In the genomic region with DNA sequence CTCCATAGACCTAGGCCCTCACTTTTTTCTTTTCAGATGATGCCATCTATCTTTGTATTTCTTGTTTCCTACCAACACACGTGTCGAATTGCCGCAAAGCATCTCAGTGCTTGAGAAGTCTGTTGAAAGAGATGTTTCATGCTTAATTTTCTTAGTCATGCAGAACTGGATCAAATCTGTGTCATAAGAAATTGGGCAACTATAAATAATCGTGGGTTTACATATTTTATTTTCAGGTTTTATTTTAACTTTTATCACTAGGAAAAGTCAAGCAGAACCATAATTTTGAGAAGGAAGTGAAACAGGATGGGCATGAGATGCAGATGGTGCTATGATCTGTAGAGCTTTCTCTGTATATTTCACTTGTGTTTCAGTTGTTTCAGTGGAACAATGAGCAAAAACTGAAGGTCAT, we compare ENCODE assay signal across 15 cellular contexts.
DNase-seq lines count a peak whose midpoint lies in the region; ATAC-seq, FAIRE-seq and TF ChIP-seq lines count a peak whose summit lies in the region.
"Had no signal": no experiment of that assay in that cellular context is flagged by ENCODE, and none has a peak within 500 bp of the region (broad histone marks: within the 10 kb centered on the region; RNA-seq: fewer than 3 reads in every experiment).

No MANE protein-coding gene starts in this region.

- no peak overlapping the region for H3K4me3 ChIP-seq in Karpas-422 (ENCODE audit: low read length)
- H3K4me3 ChIP-seq: dorsolateral prefrontal cortex, gastroesophageal sphincter had no signal

- TF ChIP-seq POLR2A in H54 (IDR thresholded peaks at IDR 0.05; ENCODE audit: low read depth, low read length): no peak

- ATAC-seq in GM18508 (IDR thresholded peaks at IDR 0.05; ENCODE audit: insufficient read depth, unreplicated experiment): peak; percentile 61
- peak; percentile 55 for ATAC-seq in GM21360 (IDR thresholded peaks at IDR 0.05; ENCODE audit: unreplicated experiment)
- peak; percentile 69 for ATAC-seq in HG02973 (IDR thresholded peaks at IDR 0.05; ENCODE audit: unreplicated experiment)
- ATAC-seq: gastroesophageal sphincter, left ventricle myocardium superior had no signal

- H3K9me2 ChIP-seq in Karpas-422 (replicated peaks; ENCODE audit: insufficient read depth, low read length): no peaks in the 10 kb centered on the region

- no peaks in the 10 kb centered on the region; the same call in 1 of the 2 replicates for H3K36me3 ChIP-seq in Karpas-422 (ENCODE audit: insufficient read depth, low read length)
- H3K36me3 ChIP-seq: gastroesophageal sphincter had no signal

- H2AFZ ChIP-seq in Karpas-422 (ENCODE audit: low read length): no peak overlapping the region
- H2AFZ ChIP-seq: parathyroid adenoma had no signal

- peak; percentile 97 for DNase-seq in Karpas-422
- no peak for DNase-seq in H54 (ENCODE audit: insufficient read length, low spot score)
- no peak for DNase-seq in NCI-H526 treated with DMSO at 0.1 percent for 48 hours (lab: John Stamatoyannopoulos, UW)
- no peak for DNase-seq in DMS153 (lab: John Stamatoyannopoulos, UW)
- no peak for DNase-seq in SHP77 treated with DMSO at 0.1 percent for 48 hours (lab: John Stamatoyannopoulos, UW)
- DNase-seq: activated CD4-positive, alpha-beta T cell treated with anti-CD3 and anti-CD28 coated beads, Interleukin-2, amount 10 ng/mL, durations not matched to agents 7 days and 5 days; activated naive CD8-positive, alpha-beta T cell treated with anti-CD3 and anti-CD28 coated beads, Interleukin-2, amount 10 ng/mL, durations not matched to agents 7 days and 5 days; CD4-positive, alpha-beta memory T cell; dorsolateral prefrontal cortex; left ventricle myocardium superior had no signal

- H3K79me2 ChIP-seq in Karpas-422 (ENCODE audit: low read length): no peaks in the 10 kb centered on the region
- H3K79me2 ChIP-seq: parathyroid adenoma had no signal

- H3K27ac ChIP-seq in Karpas-422 (ENCODE audit: low read length): peak overlapping the region; percentile 97
- H3K27ac ChIP-seq: dorsolateral prefrontal cortex, gastroesophageal sphincter, parathyroid adenoma had no signal

- H3K9ac ChIP-seq in Karpas-422 (ENCODE audit: low read length): peak overlapping the region; percentile 66
- H3K9ac ChIP-seq: parathyroid adenoma had no signal

- peaks cover 90% of the 10 kb centered on the region for H3K4me1 ChIP-seq in Karpas-422 (ENCODE audit: low read length)
- H3K4me1 ChIP-seq: parathyroid adenoma had no signal

- no peaks in the 10 kb centered on the region for H3K9me3 ChIP-seq in Karpas-422 (ENCODE audit: low read length)
- H3K9me3 ChIP-seq: gastroesophageal sphincter had no signal

- H4K20me1 ChIP-seq in Karpas-422 (ENCODE audit: insufficient read depth, low read depth, low read length): no peaks in the 10 kb centered on the region

- no peaks in the 10 kb centered on the region for H3K27me3 ChIP-seq in Karpas-422 (ENCODE audit: low read length)
- H3K27me3 ChIP-seq: gastroesophageal sphincter had no signal

- H3K4me2 ChIP-seq in Karpas-422 (ENCODE audit: low read depth, low read length, poor library complexity, severe bottlenecking): peak overlapping the region; percentile 60

- no peak for FAIRE-seq in H54 (lab: Jason Lieb, UNC)
